Comparison of ENCODE assay signal across 12 cellular contexts in the genomic region with DNA sequence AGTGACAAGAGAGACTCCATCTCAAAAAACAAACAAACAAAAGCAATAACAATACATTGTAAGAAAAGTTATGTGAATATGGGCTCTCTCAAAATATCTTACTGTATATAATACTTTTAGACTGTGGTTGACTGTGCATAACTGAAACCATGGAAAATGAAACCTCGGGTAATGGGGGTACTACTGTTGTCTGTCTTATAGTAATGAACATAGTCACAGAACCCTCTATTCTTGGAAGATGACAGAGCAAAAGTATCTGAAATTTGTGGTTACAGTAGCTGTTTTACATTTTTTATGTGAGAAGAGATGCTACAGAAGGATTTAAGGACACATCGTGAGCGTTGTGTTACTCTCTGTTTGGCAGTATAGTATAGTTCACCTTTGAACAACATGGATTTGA.
DNase-seq lines count a peak whose midpoint lies in the region; ATAC-seq and TF ChIP-seq lines count a peak whose summit lies in the region.
"Had no signal": no experiment of that assay in that cellular context is flagged by ENCODE, and none has a peak within 500 bp of the region (broad histone marks: within the 10 kb centered on the region; RNA-seq: fewer than 3 reads in every experiment).

No MANE protein-coding gene starts in this region.

- H2AFZ ChIP-seq in DND-41 (ENCODE audit: low read depth, low read length) (no peak overlapping the region), PC-9 (no peak overlapping the region)

- H3K4me3 ChIP-seq in DND-41 (ENCODE audit: low read depth in 1 of 2, low read length in 2 of 2) (no peak overlapping the region), PC-9 (no peak overlapping the region; the same call in 1 of the 2 replicates), vagina (no peak overlapping the region), esophagus muscularis mucosa (no peak overlapping the region), right lobe of liver (no peak overlapping the region)

- H3K36me3 ChIP-seq in DND-41 (ENCODE audit: insufficient read depth, low read length) (no peaks in the 10 kb centered on the region), PC-9 (ENCODE audit: low read depth) (peaks cover 6% of the 10 kb centered on the region; the same call in 1 of the 2 replicates), vagina (no peaks in the 10 kb centered on the region), esophagus muscularis mucosa (no peaks in the 10 kb centered on the region), right lobe of liver (no peaks in the 10 kb centered on the region)

- WGBS in esophagus muscularis mucosa = 84% methylated on average over 3 of the region's 3 CpGs
- 55% methylated on average over 3 of the region's 3 CpGs for whole genome bisulfite sequencing in right lobe of liver (ENCODE audit: insufficient coverage, low coverage, low lambda C conversion rate, missing lambda C conversion rate)

- no peak for DNase-seq in DND-41
- no peak for DNase-seq in PC-9
- no peak for DNase-seq in glutamatergic neuron
- no peak for DNase-seq in vagina (ENCODE audit: extremely low spot score in 2 of 2)
- DNase-seq in esophagus muscularis mucosa (ENCODE audit: extremely low spot score) = no peak
- no peak for DNase-seq in right lobe of liver
- DNase-seq: activated CD8-positive, alpha-beta memory T cell treated with anti-CD3 and anti-CD28 coated beads, Interleukin-2, amount 50 U/mL, for 4 hours; foreskin fibroblast; NCI-H526 treated with DMSO at 0.1 percent for 48 hours; nucleus accumbens had no signal

- H3K27ac Mint-ChIP-seq in glutamatergic neuron (ENCODE audit: unreplicated experiment) = peak overlapping the region; percentile 67

- POLR2A ChIA-PET in PC-9 (lab: Charles Lee; ENCODE audit: unreplicated experiment) = no interaction called here

- no TSS peak for BruUV-seq in PC-9 (replicated peaks; lab: Mats Ljungman, UMichigan)

- H3K4me1 Mint-ChIP-seq in glutamatergic neuron (ENCODE audit: low read depth, unreplicated experiment) = peaks cover 45% of the 10 kb centered on the region

- peaks cover 93% of the 10 kb centered on the region for H3K79me2 ChIP-seq in DND-41 (ENCODE audit: insufficient read depth, low read length)
- peaks cover 91% of the 10 kb centered on the region for H3K79me2 ChIP-seq in PC-9 (ENCODE audit: low read depth)

- ATAC-seq in DND-41 (ENCODE audit: insufficient read depth, low read depth) = peak; percentile 65; the same call in 2 of the 3 replicates
- ATAC-seq in GM21515 (IDR thresholded peaks at IDR 0.05; ENCODE audit: unreplicated experiment) = peak; percentile 49
- no peak for ATAC-seq in right lobe of liver
- ATAC-seq in HG02642 (IDR thresholded peaks at IDR 0.05; ENCODE audit: poor library complexity, unreplicated experiment) = no peak

- H3K4me2 ChIP-seq in DND-41 (ENCODE audit: insufficient read depth, low read length) (no peak overlapping the region), PC-9 (peak overlapping the region; percentile 51)

- H3K27ac ChIP-seq in DND-41 (ENCODE audit: low read length) = no peak overlapping the region
- H3K27ac ChIP-seq in PC-9 = peak overlapping the region; percentile 73
- H3K27ac ChIP-seq in vagina = no peak overlapping the region
- no peak overlapping the region for H3K27ac ChIP-seq in esophagus muscularis mucosa (replicated peaks in 1 of 4)
- no peak overlapping the region for H3K27ac ChIP-seq in right lobe of liver

- TF ChIP-seq EP300 in esophagus muscularis mucosa (IDR thresholded peaks at IDR 0.05) = no peak

- CTCF ChIA-PET in PC-9 (lab: Charles Lee) = no interaction called here

- H3K9me3 ChIP-seq in DND-41 (ENCODE audit: insufficient read depth, low read length, severe bottlenecking) (no peaks in the 10 kb centered on the region), PC-9 (ENCODE audit: insufficient read depth, low read depth) (no peaks in the 10 kb centered on the region), vagina (no peaks in the 10 kb centered on the region), esophagus muscularis mucosa (no peaks in the 10 kb centered on the region), right lobe of liver (no peaks in the 10 kb centered on the region)

- peaks cover 6% of the 10 kb centered on the region for H3K9me3 Mint-ChIP-seq in glutamatergic neuron (ENCODE audit: unreplicated experiment)

- peaks cover 6% of the 10 kb centered on the region for H3K27me3 Mint-ChIP-seq in glutamatergic neuron (ENCODE audit: unreplicated experiment)

- intact Hi-C loops in PC-9 (cut with micrococcal nuclease; ENCODE audit: unreplicated experiment) (no loop called here), vagina (cut with DNase I) (no loop called here), esophagus muscularis mucosa (cut with DNase I) (no loop called here), right lobe of liver (cut with DNase I) (no loop called here)

- H3K36me3 Mint-ChIP-seq in glutamatergic neuron (ENCODE audit: unreplicated experiment) = no peaks in the 10 kb centered on the region

- H3K9me2 ChIP-seq in PC-9 (ENCODE audit: insufficient read depth) = no peaks in the 10 kb centered on the region; the same call in 1 of the 2 replicates

- H4K20me1 ChIP-seq in DND-41 (ENCODE audit: insufficient read depth, low read length) (peaks cover 75% of the 10 kb centered on the region), PC-9 (ENCODE audit: insufficient read depth) (peaks cover 3% of the 10 kb centered on the region)

- TF ChIP-seq CTCF in DND-41 (IDR thresholded peaks at IDR 0.05; ENCODE audit: borderline replicate concordance, extremely low read depth, low read length, poor library complexity, severe bottlenecking) (no peak), PC-9 (conservative IDR thresholded peaks at IDR 0.05) (no peak), glutamatergic neuron (IDR thresholded peaks at IDR 0.05; ENCODE audit: partially characterized antibody, unreplicated experiment) (no peak), vagina (IDR thresholded peaks at IDR 0.05) (no peak), esophagus muscularis mucosa (IDR thresholded peaks at IDR 0.05) (no peak), right lobe of liver (IDR thresholded peaks at IDR 0.05) (no peak)

- H3K9ac ChIP-seq in DND-41 (ENCODE audit: low read depth, low read length) = no peak overlapping the region

- peaks cover 65% of the 10 kb centered on the region for H3F3A ChIP-seq in PC-9 (ENCODE audit: insufficient read depth, low read depth)

- H3K27me3 ChIP-seq in DND-41 (ENCODE audit: insufficient read depth, low read length, poor library complexity) = no peaks in the 10 kb centered on the region
- no peaks in the 10 kb centered on the region for H3K27me3 ChIP-seq in PC-9 (ENCODE audit: insufficient read depth, low read depth)
- H3K27me3 ChIP-seq in vagina = no peaks in the 10 kb centered on the region
- H3K27me3 ChIP-seq in esophagus muscularis mucosa = no peaks in the 10 kb centered on the region
- H3K27me3 ChIP-seq in right lobe of liver = no peaks in the 10 kb centered on the region

- peak overlapping the region; percentile 40 for H3K4me3 Mint-ChIP-seq in glutamatergic neuron (ENCODE audit: unreplicated experiment)

- TF ChIP-seq POLR2A in vagina (IDR thresholded peaks at IDR 0.05) = no peak
- TF ChIP-seq POLR2A in esophagus muscularis mucosa (IDR thresholded peaks at IDR 0.05; ENCODE audit: low read depth) = no peak
- no peak for TF ChIP-seq POLR2A in right lobe of liver (IDR thresholded peaks at IDR 0.05)

- H3K4me1 ChIP-seq in DND-41 (ENCODE audit: insufficient read depth, low read length) (peaks cover 5% of the 10 kb centered on the region), PC-9 (replicated peaks; ENCODE audit: insufficient read depth) (peaks cover 68% of the 10 kb centered on the region), vagina (peaks cover 36% of the 10 kb centered on the region), esophagus muscularis mucosa (peaks cover 56 to 65% (median 60%) of the 10 kb centered on the region in 4 donors), right lobe of liver (peaks cover 0 to 48% (median 18%) of the 10 kb centered on the region in 4 donors)

Comparison
In these comparisons a context has a peak if more than half of its experiments do, and no peak if none do; other contexts are left out.
1. ATAC-seq: peak in DND-41 (single experiment) and GM21515 (single experiment); none in right lobe of liver (0 of 4) and HG02642 (single experiment).